In genomic region chr17:41836550-41837196, GRCh38 we compare ENCODE assay signal across 8 cellular contexts. TPM values are rescaled to one million over a fixed set of nuclear protein-coding genes. Genes with fewer than 3 reads are reported as not detected.
DNase-seq lines count a peak whose midpoint lies in the region; ATAC-seq, FAIRE-seq and TF ChIP-seq lines count a peak whose summit lies in the region.

No MANE protein-coding gene starts in this region.

- no peak overlapping the region for H3K27ac ChIP-seq in muscle layer of duodenum (ENCODE audit: low read length)

- no peaks in the 10 kb centered on the region for H3K9me3 ChIP-seq in muscle layer of duodenum (ENCODE audit: control insufficient read depth in 1 of 2, low read length in 2 of 2)

- peaks cover 17% of the 10 kb centered on the region for H3K4me1 Mint-ChIP-seq in stimulated activated naive CD8-positive, alpha-beta T cell treated with anti-CD3 and anti-CD28 coated beads, Interleukin-15, Interleukin-2, amounts not matched to agents 100 ng/mL and 50 ng/mL, for 24 hours (ENCODE audit: low read depth)

- ATAC-seq in stimulated activated naive CD8-positive, alpha-beta T cell treated with anti-CD3 and anti-CD28 coated beads, Interleukin-15, Interleukin-2, amounts not matched to agents 100 U/mL and 50 U/mL, for 24 hours, result no peak
- ATAC-seq in HG02884 (IDR thresholded peaks at IDR 0.05; ENCODE audit: unreplicated experiment) (no peak), GM18868 (IDR thresholded peaks at IDR 0.05; ENCODE audit: unreplicated experiment) (no peak), HG03342 (IDR thresholded peaks at IDR 0.05; ENCODE audit: unreplicated experiment) (no peak)

- H3K36me3 ChIP-seq in bronchial epithelial cell (ENCODE audit: control insufficient read depth, insufficient read depth, low read length), result no peaks in the 10 kb centered on the region
- H3K36me3 ChIP-seq in muscle layer of duodenum (ENCODE audit: control insufficient read depth in 1 of 2, insufficient read depth in 2 of 2, low read length in 2 of 2), result peaks cover 4 to 8% of the 10 kb centered on the region in 2 donors

- H3K4me1 ChIP-seq in muscle layer of duodenum (ENCODE audit: control insufficient read depth in 1 of 2, insufficient read depth in 2 of 2, low read length in 2 of 2), result peaks cover 0 to 14% of the 10 kb centered on the region in 2 donors

- H3K27me3 ChIP-seq in bronchial epithelial cell (ENCODE audit: control insufficient read depth, insufficient read depth, low read length), result no peaks in the 10 kb centered on the region
- H3K27me3 ChIP-seq in muscle layer of duodenum (ENCODE audit: low read depth, low read length), result no peaks in the 10 kb centered on the region

- no peak for TF ChIP-seq CTCF in bronchial epithelial cell (IDR thresholded peaks at IDR 0.05; ENCODE audit: insufficient read depth, low read length, severe bottlenecking)

- peak overlapping the region; percentile 87 for H3K4me3 Mint-ChIP-seq in stimulated activated naive CD8-positive, alpha-beta T cell treated with anti-CD3 and anti-CD28 coated beads, Interleukin-15, Interleukin-2, amounts not matched to agents 100 ng/mL and 50 ng/mL, for 24 hours

- no peak for FAIRE-seq in bronchial epithelial cell (lab: Jason Lieb, UNC)

- no peaks in the 10 kb centered on the region for H3K9me3 Mint-ChIP-seq in stimulated activated naive CD8-positive, alpha-beta T cell treated with anti-CD3 and anti-CD28 coated beads, Interleukin-15, Interleukin-2, amounts not matched to agents 100 ng/mL and 50 ng/mL, for 24 hours

- peak overlapping the region; percentile 75 for H3K27ac Mint-ChIP-seq in stimulated activated naive CD8-positive, alpha-beta T cell treated with anti-CD3 and anti-CD28 coated beads, Interleukin-15, Interleukin-2, amounts not matched to agents 100 ng/mL and 50 ng/mL, for 24 hours

- H3K4me3 ChIP-seq in bronchial epithelial cell (ENCODE audit: low read depth, low read length) (peak overlapping the region; percentile 74), muscle layer of duodenum (ENCODE audit: low read depth in 1 of 2, low read length in 2 of 2) (peak overlapping the region; percentile 33 to 94)

- no peak for DNase-seq in stimulated activated naive CD8-positive, alpha-beta T cell treated with anti-CD3 and anti-CD28 coated beads, Interleukin-15, Interleukin-2, amounts not matched to agents 100 U/mL and 50 U/mL, for 24 hours
- no peak for DNase-seq in bronchial epithelial cell (ENCODE audit: low read depth)
- no peak for DNase-seq in stimulated activated CD4-positive, alpha-beta T cell treated with anti-CD3 and anti-CD28 coated beads, Interleukin-4, amount 100 ng/mL, for 1 hour

- peaks cover 4% of the 10 kb centered on the region for H3K27me3 Mint-ChIP-seq in stimulated activated naive CD8-positive, alpha-beta T cell treated with anti-CD3 and anti-CD28 coated beads, Interleukin-15, Interleukin-2, amounts not matched to agents 100 ng/mL and 50 ng/mL, for 24 hours

- peaks cover 15% of the 10 kb centered on the region for H3K36me3 Mint-ChIP-seq in stimulated activated naive CD8-positive, alpha-beta T cell treated with anti-CD3 and anti-CD28 coated beads, Interleukin-15, Interleukin-2, amounts not matched to agents 100 ng/mL and 50 ng/mL, for 24 hours (ENCODE audit: low read depth)

RNA-seq across cellular contexts. Expression of gene NT5C3B, which starts 0.6 kb away (rescaled TPM):
- 81.2 and 124 TPM in 2 replicates for total RNA-seq in bronchial epithelial cell

RNA-seq across cellular contexts. Expression of gene KLHL10, which starts 1.0 kb away (rescaled TPM):
- total RNA-seq in bronchial epithelial cell, result under 0.01 and 0.13 TPM in 2 replicates

RNA-seq across cellular contexts. Expression of gene FKBP10, which starts 23.9 kb away (rescaled TPM):
- 64.1 and 81.6 TPM in 2 replicates for total RNA-seq in bronchial epithelial cell

RNA-seq across cellular contexts. Expression of gene P3H4, which starts 24.9 kb away (rescaled TPM):
- 32.1 and 47.1 TPM in 2 replicates for total RNA-seq in bronchial epithelial cell

RNA-seq across cellular contexts. Expression of gene KLHL11, which starts 28.6 kb away (rescaled TPM):
- 31.0 and 33.2 TPM in 2 replicates for total RNA-seq in bronchial epithelial cell
